22 cellular contexts compared by ENCODE assay signal in the genomic region with DNA sequence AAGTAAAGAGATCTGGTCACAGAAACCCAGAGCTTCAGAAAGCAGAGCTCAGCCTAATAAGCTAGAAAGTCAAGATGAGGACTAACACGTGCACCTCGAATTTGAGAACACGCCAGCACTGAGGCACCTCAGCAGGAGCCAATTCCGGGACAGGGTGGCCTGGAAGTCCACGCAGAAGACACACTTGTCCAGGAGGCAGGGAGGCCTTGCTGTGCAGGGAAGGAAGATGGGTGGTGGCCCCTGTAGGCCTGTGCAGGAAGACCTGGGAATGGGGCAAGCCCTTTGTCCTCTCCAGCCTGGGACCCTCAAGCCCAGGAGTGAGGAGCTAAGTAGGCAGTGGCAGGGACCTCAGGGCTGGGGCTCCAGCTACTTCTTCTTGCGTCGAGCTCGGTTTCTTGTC. TPM values are rescaled to one million over a fixed set of nuclear protein-coding genes. Genes with fewer than 3 reads are reported as not detected.
DNase-seq lines count a peak whose midpoint lies in the region; ATAC-seq, FAIRE-seq and TF ChIP-seq lines count a peak whose summit lies in the region.
"Had no signal": no experiment of that assay in that cellular context is flagged by ENCODE, and none has a peak within 500 bp of the region (broad histone marks: within the 10 kb centered on the region; RNA-seq: fewer than 3 reads in every experiment).

No MANE protein-coding gene starts in this region.

- no peak for TF ChIP-seq CTCF in kidney (IDR thresholded peaks at IDR 0.05; ENCODE audit: borderline replicate concordance, extremely low read depth, insufficient read depth)

- no peaks in the 10 kb centered on the region for H3K4me1 ChIP-seq in kidney (ENCODE audit: control insufficient read depth in 1 of 2, insufficient read depth in 1 of 2, low read depth in 1 of 2, low read length in 2 of 2)
- H3K4me1 ChIP-seq: BE2C had no signal

- intact Hi-C loops in kidney (cut with DNase I) (no loop called here), posterior cingulate gyrus (cut with DNase I) (no loop called here)

- H3K4me3 ChIP-seq in kidney (ENCODE audit: low read length in 2 of 2), result no peak overlapping the region
- H3K4me3 ChIP-seq: GM12878 had no signal

- peak; percentile 31 for ATAC-seq in stimulated activated effector memory CD8-positive, alpha-beta T cell treated with anti-CD3 and anti-CD28 coated beads, Interleukin-12 subunit alpha, Interleukin-12 subunit beta, amount 100 ng/mL, for 72 hours
- ATAC-seq in GM21515 (IDR thresholded peaks at IDR 0.05; ENCODE audit: unreplicated experiment), result no peak
- ATAC-seq: GM12878, HepG2 had no signal

- DNase-seq in kidney, result peak; percentile 59
- DNase-seq in posterior cingulate gyrus, result peak in 6 of 10 donors; percentile 0 to 75 (median 22)
- no peak for DNase-seq in stimulated activated effector memory CD8-positive, alpha-beta T cell treated with anti-CD3 and anti-CD28 coated beads, Interleukin-12 subunit alpha, Interleukin-12 subunit beta, amount 100 ng/mL, for 72 hours (ENCODE audit: low spot score in 2 of 2)
- no peak for DNase-seq in A172 (ENCODE audit: low spot score)
- no peak for DNase-seq in NCI-H748 (lab: John Stamatoyannopoulos, UW; ENCODE audit: unreplicated experiment)
- DNase-seq: ACHN; BE2C; C1 segment of cervical spinal cord; CD4-positive, CD25-positive, alpha-beta regulatory T cell; CD8-positive, alpha-beta memory T cell; COR-L47; DMS 273 treated with DMSO at 0.1 percent for 48 hours; DMS53; DND-41; EL; H9 had no signal

- no peak for FAIRE-seq in kidney (lab: Jason Lieb, UNC)
- FAIRE-seq: A204.1, GM12878, H1, HepG2 had no signal

- H3K27ac ChIP-seq in cingulate gyrus (ENCODE audit: low read depth, low read length) (peak overlapping the region; percentile 4), kidney (ENCODE audit: low read depth in 2 of 2, low read length in 2 of 2) (no peak overlapping the region)

- no peaks in the 10 kb centered on the region for H3K9me3 ChIP-seq in kidney (ENCODE audit: control insufficient read depth in 1 of 2, low read length in 2 of 2)
- H3K9me3 ChIP-seq: BE2C had no signal

- no peaks in the 10 kb centered on the region for H3K36me3 Mint-ChIP-seq in stimulated activated effector memory CD8-positive, alpha-beta T cell treated with anti-CD3 and anti-CD28 coated beads, Interleukin-12 subunit alpha, Interleukin-12 subunit beta, amount 100 ng/mL, for 72 hours
- H3K36me3 Mint-ChIP-seq: CD4-positive, CD25-positive, alpha-beta regulatory T cell; CD8-positive, alpha-beta memory T cell had no signal

- no peak overlapping the region for H3K9ac ChIP-seq in kidney (ENCODE audit: low read length in 2 of 2)

- no peak overlapping the region for H3K27ac Mint-ChIP-seq in stimulated activated effector memory CD8-positive, alpha-beta T cell treated with anti-CD3 and anti-CD28 coated beads, Interleukin-12 subunit alpha, Interleukin-12 subunit beta, amount 100 ng/mL, for 72 hours
- H3K27ac Mint-ChIP-seq: CD4-positive, CD25-positive, alpha-beta regulatory T cell; CD8-positive, alpha-beta memory T cell had no signal

- no peak overlapping the region for H3K4me3 Mint-ChIP-seq in stimulated activated effector memory CD8-positive, alpha-beta T cell treated with anti-CD3 and anti-CD28 coated beads, Interleukin-12 subunit alpha, Interleukin-12 subunit beta, amount 100 ng/mL, for 72 hours
- H3K4me3 Mint-ChIP-seq: CD4-positive, CD25-positive, alpha-beta regulatory T cell; CD8-positive, alpha-beta memory T cell; H9 had no signal

- no peaks in the 10 kb centered on the region for H3K36me3 ChIP-seq in kidney (ENCODE audit: control insufficient read depth in 1 of 2, insufficient read depth in 2 of 2, low read length in 2 of 2)
- H3K36me3 ChIP-seq: BE2C had no signal

- H3K9me3 Mint-ChIP-seq in stimulated activated effector memory CD8-positive, alpha-beta T cell treated with anti-CD3 and anti-CD28 coated beads, Interleukin-12 subunit alpha, Interleukin-12 subunit beta, amount 100 ng/mL, for 72 hours, result no peaks in the 10 kb centered on the region
- H3K9me3 Mint-ChIP-seq: CD8-positive, alpha-beta memory T cell; H9 had no signal

- H3K4me1 Mint-ChIP-seq in stimulated activated effector memory CD8-positive, alpha-beta T cell treated with anti-CD3 and anti-CD28 coated beads, Interleukin-12 subunit alpha, Interleukin-12 subunit beta, amount 100 ng/mL, for 72 hours, result no peaks in the 10 kb centered on the region
- H3K4me1 Mint-ChIP-seq: CD4-positive, CD25-positive, alpha-beta regulatory T cell; CD8-positive, alpha-beta memory T cell had no signal

RNA-seq across cellular contexts. Expression of a gene that starts 16.3 kb away (rescaled TPM):
- total RNA-seq in kidney, result not detected
- not detected for polyA plus RNA-seq in kidney (ENCODE audit: insufficient read depth, low read depth, low replicate concordance)
- not detected in 2 replicates for total RNA-seq in A172 (2014; rRNA removed; shearing (Covaris generic))
- total RNA-seq: CD4-positive, CD25-positive, alpha-beta regulatory T cell; CD8-positive, alpha-beta memory T cell; GM12878; HepG2 had no signal
- polyA plus RNA-seq: CD4-positive, CD25-positive, alpha-beta regulatory T cell; CD8-positive, alpha-beta memory T cell; GM12878; HepG2 had no signal

Comparison
In these comparisons a context has a peak if more than half of its experiments do, and no peak if none do; other contexts are left out.
1. DNase-seq: peak in kidney (single experiment) and posterior cingulate gyrus (6 of 10); none in stimulated activated effector memory CD8-positive, alpha-beta T cell treated with anti-CD3 and anti-CD28 coated beads, Interleukin-12 subunit alpha, Interleukin-12 subunit beta, amount 100 ng/mL, for 72 hours (0 of 2), A172 (single experiment) and NCI-H748 (single experiment).